29 cellular contexts compared by ENCODE assay signal in genomic region chr14:91297081-91297711, GRCh38. TPM values are rescaled to one million over a fixed set of nuclear protein-coding genes. Genes with fewer than 3 reads are reported as not detected.
DNase-seq lines count a peak whose midpoint lies in the region; ATAC-seq and TF ChIP-seq lines count a peak whose summit lies in the region.
"Had no signal": no experiment of that assay in that cellular context is flagged by ENCODE, and none has a peak within 500 bp of the region (broad histone marks: within the 10 kb centered on the region; RNA-seq: fewer than 3 reads in every experiment).

No MANE protein-coding gene starts in this region.

- no peaks in the 10 kb centered on the region for H3K4me1 ChIP-seq in CD8-positive, alpha-beta memory T cell (ENCODE audit: insufficient read depth, low read length)
- H3K4me1 ChIP-seq: body of pancreas, esophagus squamous epithelium, foreskin keratinocyte had no signal

- H3K27me3 ChIP-seq in CD8-positive, alpha-beta memory T cell (ENCODE audit: insufficient read depth, low read length, poor library complexity, severe bottlenecking), result no peaks in the 10 kb centered on the region
- H3K27me3 ChIP-seq: body of pancreas, dorsolateral prefrontal cortex, esophagus squamous epithelium, foreskin keratinocyte had no signal

- H3K9me3 Mint-ChIP-seq in activated CD4-positive, alpha-beta T cell treated with anti-CD3 and anti-CD28 coated beads, Interleukin-2, amount 10 ng/mL, durations not matched to agents 7 days and 5 days, result no peaks in the 10 kb centered on the region
- H3K9me3 Mint-ChIP-seq in CD8-positive, alpha-beta memory T cell, result no peaks in the 10 kb centered on the region
- H3K9me3 Mint-ChIP-seq in activated naive CD8-positive, alpha-beta T cell treated with anti-CD3 and anti-CD28 coated beads for 36 hours, result no peaks in the 10 kb centered on the region
- no peaks in the 10 kb centered on the region for H3K9me3 Mint-ChIP-seq in naive thymus-derived CD8-positive, alpha-beta T cell
- H3K9me3 Mint-ChIP-seq in WTC11, result no peaks in the 10 kb centered on the region
- H3K9me3 Mint-ChIP-seq: GM23338; mesothelial cell of epicardium; nephron; stimulated activated naive CD8-positive, alpha-beta T cell treated with anti-CD3 and anti-CD28 coated beads, Interleukin-15, amount 100 ng/mL, for 72 hours had no signal

- TF ChIP-seq CTCF in WTC11 (IDR thresholded peaks at IDR 0.05), result no peak

- no peak overlapping the region for H3K4me3 Mint-ChIP-seq in activated CD4-positive, alpha-beta T cell treated with anti-CD3 and anti-CD28 coated beads, Interleukin-2, amount 10 ng/mL, durations not matched to agents 7 days and 5 days
- H3K4me3 Mint-ChIP-seq in CD8-positive, alpha-beta memory T cell, result no peak overlapping the region
- H3K4me3 Mint-ChIP-seq in activated naive CD8-positive, alpha-beta T cell treated with anti-CD3 and anti-CD28 coated beads for 36 hours, result no peak overlapping the region
- H3K4me3 Mint-ChIP-seq in naive thymus-derived CD8-positive, alpha-beta T cell, result no peak overlapping the region
- no peak overlapping the region for H3K4me3 Mint-ChIP-seq in WTC11
- H3K4me3 Mint-ChIP-seq: GM23338; mesothelial cell of epicardium; nephron; stimulated activated naive CD8-positive, alpha-beta T cell treated with anti-CD3 and anti-CD28 coated beads, Interleukin-15, amount 100 ng/mL, for 72 hours had no signal

- DNase-seq in activated CD4-positive, alpha-beta T cell treated with anti-CD3 and anti-CD28 coated beads, Interleukin-2, amount 10 ng/mL, durations not matched to agents 7 days and 5 days, result no peak
- DNase-seq in activated CD4-positive, alpha-beta T cell treated with anti-CD3 and anti-CD28 coated beads, Interleukin-2, amount 50 U/mL, for 48 hours, result no peak
- no peak for DNase-seq in CD8-positive, alpha-beta memory T cell
- no peak for DNase-seq in activated naive CD8-positive, alpha-beta T cell treated with anti-CD3 and anti-CD28 coated beads for 36 hours
- no peak for DNase-seq in naive thymus-derived CD8-positive, alpha-beta T cell
- no peak for DNase-seq in WTC11 (ENCODE audit: low spot score)
- DNase-seq in COLO668 (lab: John Stamatoyannopoulos, UW; ENCODE audit: unreplicated experiment), result no peak
- DNase-seq: activated CD4-positive, alpha-beta T cell treated with anti-CD3 and anti-CD28 coated beads, Interleukin-2, amount 50 U/mL, for 1 hour; activated CD8-positive, alpha-beta memory T cell treated with anti-CD3 and anti-CD28 coated beads, Interleukin-2, amount 50 U/mL, for 4 hours; body of pancreas; DMS 273 treated with DMSO at 0.1 percent for 48 hours; dorsolateral prefrontal cortex; esophagus squamous epithelium; foreskin keratinocyte; head of caudate nucleus; KG1; NCI-H1105; NCI-H187 treated with DMSO at 0.1 percent for 48 hours; NCI-H2171 treated with DMSO at 0.1 percent for 48 hours; NCI-H510A; stimulated activated naive CD8-positive, alpha-beta T cell treated with anti-CD3 and anti-CD28 coated beads, Interleukin-15, amount 100 ng/mL, for 72 hours; T1000; WERI-Rb-1 had no signal

- H3K27me3 Mint-ChIP-seq in activated CD4-positive, alpha-beta T cell treated with anti-CD3 and anti-CD28 coated beads, Interleukin-2, amount 10 ng/mL, durations not matched to agents 7 days and 5 days, result no peaks in the 10 kb centered on the region
- H3K27me3 Mint-ChIP-seq in CD8-positive, alpha-beta memory T cell, result peaks cover 0 to 8% of the 10 kb centered on the region in 2 donors
- no peaks in the 10 kb centered on the region for H3K27me3 Mint-ChIP-seq in activated naive CD8-positive, alpha-beta T cell treated with anti-CD3 and anti-CD28 coated beads for 36 hours
- no peaks in the 10 kb centered on the region for H3K27me3 Mint-ChIP-seq in naive thymus-derived CD8-positive, alpha-beta T cell
- H3K27me3 Mint-ChIP-seq in WTC11 (ENCODE audit: low read depth), result no peaks in the 10 kb centered on the region; the same call in 1 of the 2 replicates
- H3K27me3 Mint-ChIP-seq: stimulated activated naive CD8-positive, alpha-beta T cell treated with anti-CD3 and anti-CD28 coated beads, Interleukin-15, amount 100 ng/mL, for 72 hours had no signal

- H3K36me3 ChIP-seq in CD8-positive, alpha-beta memory T cell (ENCODE audit: insufficient read depth, low read length), result peaks cover 96% of the 10 kb centered on the region
- H3K36me3 ChIP-seq: thoracic aorta had no signal

- H3K4me3 ChIP-seq in CD8-positive, alpha-beta memory T cell (ENCODE audit: low read length), result no peak overlapping the region
- H3K4me3 ChIP-seq: body of pancreas, dorsolateral prefrontal cortex, esophagus squamous epithelium, GM23338, skin epidermis, thoracic aorta had no signal

- ATAC-seq in naive thymus-derived CD8-positive, alpha-beta T cell, result no peak
- ATAC-seq in HG03469 (IDR thresholded peaks at IDR 0.05; ENCODE audit: unreplicated experiment), result no peak
- no peak for ATAC-seq in WTC11
- ATAC-seq: body of pancreas; foreskin keratinocyte; GM23338; stimulated activated naive CD8-positive, alpha-beta T cell treated with anti-CD3 and anti-CD28 coated beads, Interleukin-15, amount 100 ng/mL, for 72 hours had no signal

- peaks cover 21% of the 10 kb centered on the region for H3K4me1 Mint-ChIP-seq in activated CD4-positive, alpha-beta T cell treated with anti-CD3 and anti-CD28 coated beads, Interleukin-2, amount 10 ng/mL, durations not matched to agents 7 days and 5 days
- peaks cover 7 to 15% (median 11%) of the 10 kb centered on the region in 3 donors for H3K4me1 Mint-ChIP-seq in CD8-positive, alpha-beta memory T cell
- peaks cover 42% of the 10 kb centered on the region for H3K4me1 Mint-ChIP-seq in activated naive CD8-positive, alpha-beta T cell treated with anti-CD3 and anti-CD28 coated beads for 36 hours
- peaks cover 6 to 29% (median 22%) of the 10 kb centered on the region in 4 donors for H3K4me1 Mint-ChIP-seq in naive thymus-derived CD8-positive, alpha-beta T cell
- H3K4me1 Mint-ChIP-seq in WTC11, result no peaks in the 10 kb centered on the region; the same call in 1 of the 2 replicates
- H3K4me1 Mint-ChIP-seq: mesothelial cell of epicardium, nephron had no signal

- no peaks in the 10 kb centered on the region for H3K9me3 ChIP-seq in CD8-positive, alpha-beta memory T cell (ENCODE audit: low read length)
- H3K9me3 ChIP-seq: body of pancreas, esophagus squamous epithelium, thoracic aorta had no signal

- H3K36me3 Mint-ChIP-seq in activated CD4-positive, alpha-beta T cell treated with anti-CD3 and anti-CD28 coated beads, Interleukin-2, amount 10 ng/mL, durations not matched to agents 7 days and 5 days (ENCODE audit: low read depth), result peaks cover 87% of the 10 kb centered on the region
- H3K36me3 Mint-ChIP-seq in CD8-positive, alpha-beta memory T cell, result peaks cover 4 to 99% (median 28%) of the 10 kb centered on the region in 3 donors
- H3K36me3 Mint-ChIP-seq in activated naive CD8-positive, alpha-beta T cell treated with anti-CD3 and anti-CD28 coated beads for 36 hours, result peaks cover 61% of the 10 kb centered on the region
- H3K36me3 Mint-ChIP-seq in naive thymus-derived CD8-positive, alpha-beta T cell, result peaks cover 6 to 97% (median 24%) of the 10 kb centered on the region in 3 donors
- peaks cover 74% of the 10 kb centered on the region for H3K36me3 Mint-ChIP-seq in WTC11

- no peak overlapping the region for H3K27ac ChIP-seq in CD8-positive, alpha-beta memory T cell (ENCODE audit: low read depth, low read length)
- H3K27ac ChIP-seq: body of pancreas, dorsolateral prefrontal cortex, esophagus squamous epithelium, foreskin keratinocyte, skin epidermis, thoracic aorta, WERI-Rb-1 had no signal

- peak overlapping the region; percentile 38 for H3K27ac Mint-ChIP-seq in activated CD4-positive, alpha-beta T cell treated with anti-CD3 and anti-CD28 coated beads, Interleukin-2, amount 10 ng/mL, durations not matched to agents 7 days and 5 days
- peak overlapping the region in 6 of 8 donors; percentile 29 to 84 (median 54) for H3K27ac Mint-ChIP-seq in CD8-positive, alpha-beta memory T cell
- peak overlapping the region; percentile 63 for H3K27ac Mint-ChIP-seq in activated naive CD8-positive, alpha-beta T cell treated with anti-CD3 and anti-CD28 coated beads for 36 hours
- peak overlapping the region in 9 of 10 donors; percentile 14 to 83 (median 43) for H3K27ac Mint-ChIP-seq in naive thymus-derived CD8-positive, alpha-beta T cell
- no peak overlapping the region for H3K27ac Mint-ChIP-seq in WTC11
- H3K27ac Mint-ChIP-seq: GM23338, mesothelial cell of epicardium, nephron had no signal

- POLR2A ChIA-PET in activated CD4-positive, alpha-beta T cell treated with anti-CD3 and anti-CD28 coated beads, Interleukin-2, amount 10 ng/mL, durations not matched to agents 7 days and 5 days (lab: Charles Lee), result interaction anchor here (0.6 kb wide), 1 partner anchor 842 kb away, joined by 3 read pairs; no protein-coding TSS in a partner anchor
- POLR2A ChIA-PET in CD8-positive, alpha-beta memory T cell (lab: Charles Lee), result no interaction called here
- POLR2A ChIA-PET in naive thymus-derived CD8-positive, alpha-beta T cell (lab: Charles Lee), result interaction anchor here (0.7 to 1.0 kb wide), 2 partner anchors 30 to 37 kb away, joined by 3 read pairs; no protein-coding TSS in a partner anchor
- POLR2A ChIA-PET in WTC11 (lab: Charles Lee), result no interaction called here

- CTCF ChIA-PET in activated CD4-positive, alpha-beta T cell treated with anti-CD3 and anti-CD28 coated beads, Interleukin-2, amount 10 ng/mL, durations not matched to agents 7 days and 5 days (lab: Charles Lee), result interaction anchor here (0.9 to 1.4 kb wide), 8 partner anchors 9 to 120 kb away, joined by 3 to 5 read pairs (median 3); no protein-coding TSS in a partner anchor
- CTCF ChIA-PET in CD8-positive, alpha-beta memory T cell (lab: Charles Lee), result interaction anchor here (0.9 to 2.1 kb wide), 10 partner anchors 8 to 130 kb away, joined by 3 to 7 read pairs (median 4); no protein-coding TSS in a partner anchor
- CTCF ChIA-PET in WTC11 (lab: Charles Lee), result interaction anchor here (0.7 to 1.5 kb wide), 3 partner anchors 11 to 124 kb away, joined by 4 to 11 read pairs (median 5); no protein-coding TSS in a partner anchor

TF ChIP-seq in WTC11, 78 proteins besides CTCF, POLR2A, EP300 and RAD21 (continues in another document):
- TF ChIP-seq TCF7 (CRISPR knock-in tag; IDR thresholded peaks at IDR 0.05; ENCODE audit: low read depth) (no peak), CREB1 (CRISPR knock-in tag; IDR thresholded peaks at IDR 0.05) (no peak), FOXP1 (CRISPR knock-in tag; IDR thresholded peaks at IDR 0.05; ENCODE audit: borderline replicate concordance) (no peak), JAZF1 (CRISPR knock-in tag; IDR thresholded peaks at IDR 0.05) (no peak)

RNA-seq across cellular contexts. Expression of gene GPR68, which starts 52.7 kb away (rescaled TPM):
- 10 to 100 TPM; 32.7 to 33.0 TPM for total RNA-seq in activated CD4-positive, alpha-beta T cell treated with anti-CD3 and anti-CD28 coated beads, Interleukin-2, amount 10 ng/mL, durations not matched to agents 7 days and 5 days
- total RNA-seq in CD8-positive, alpha-beta memory T cell, result 10 to 100 TPM; 14.2 to 15.4 TPM
- polyA plus RNA-seq in CD8-positive, alpha-beta memory T cell, result 22.7 TPM
- total RNA-seq in activated naive CD8-positive, alpha-beta T cell treated with anti-CD3 and anti-CD28 coated beads for 36 hours, result 10 to 100 TPM; 14.0 to 14.4 TPM
- under 1 TPM; 0.60 to 0.73 TPM for total RNA-seq in naive thymus-derived CD8-positive, alpha-beta T cell
- polyA plus RNA-seq in naive thymus-derived CD8-positive, alpha-beta T cell, result 1 to 10 TPM in 1 of 3 donors, under 1 TPM in 2; 0.15 to 7.9 (median 0.82) TPM
- 0.21 to 0.28 TPM (median 0.27 TPM) in 3 replicates for total RNA-seq in WTC11 (2021)

Comparison
In these comparisons a context has a peak if more than half of its experiments do, and no peak if none do; other contexts are left out.
1. RNA of gene GPR68, which starts 52.7 kb away (total RNA-seq): 32.7 to 33.0 TPM in activated CD4-positive, alpha-beta T cell treated with anti-CD3 and anti-CD28 coated beads, Interleukin-2, amount 10 ng/mL, durations not matched to agents 7 days and 5 days, 14.2 to 15.4 TPM in CD8-positive, alpha-beta memory T cell and 14.0 to 14.4 TPM in activated naive CD8-positive, alpha-beta T cell treated with anti-CD3 and anti-CD28 coated beads for 36 hours; 0.60 to 0.73 TPM in naive thymus-derived CD8-positive, alpha-beta T cell and 0.21 to 0.28 TPM in WTC11; every median in the first group is over 4 times any median in the second.
2. POLR2A ChIA-PET loops: an anchor here in activated CD4-positive, alpha-beta T cell treated with anti-CD3 and anti-CD28 coated beads, Interleukin-2, amount 10 ng/mL, durations not matched to agents 7 days and 5 days (0.6 kb wide) and naive thymus-derived CD8-positive, alpha-beta T cell (0.7 to 1.0 kb wide); none called in CD8-positive, alpha-beta memory T cell and WTC11.